34 cellular contexts compared by ENCODE assay signal in genomic region chr6:157627195-157627966, GRCh38.
"Had no signal": no experiment of that assay in that cellular context is flagged by ENCODE, and none has a peak within 500 bp of the region (broad histone marks: within the 10 kb centered on the region; RNA-seq: fewer than 3 reads in every experiment).

No MANE protein-coding gene starts in this region.

- H3K4me3 ChIP-seq: ascending aorta, breast epithelium, esophagus muscularis mucosa, gastrocnemius medialis, heart left ventricle had no signal

- H3K36me3 ChIP-seq: ascending aorta, breast epithelium, esophagus muscularis mucosa, gastrocnemius medialis, heart left ventricle, WERI-Rb-1 had no signal

- H3K36me3 Mint-ChIP-seq: activated naive CD4-positive, alpha-beta T cell treated with anti-CD3 and anti-CD28 coated beads, Interleukin-2, amount 10 ng/mL, durations not matched to agents 7 days and 5 days; brain had no signal

- ATAC-seq: activated CD4-positive, CD25-positive, alpha-beta regulatory T cell treated with anti-CD3 and anti-CD28 coated beads, Interleukin-2, amount 50 U/mL, for 24 hours; activated CD8-positive, alpha-beta T cell treated with anti-CD3 and anti-CD28 coated beads for 36 hours; activated naive CD4-positive, alpha-beta T cell treated with anti-CD3 and anti-CD28 coated beads, Interleukin-2, amount 50 U/mL, for 72 hours; activated T-cell treated with anti-CD3 and anti-CD28 coated beads, Interleukin-2, amount 50 U/mL, for 4 hours; activated T-helper 17 cell treated with anti-CD3 and anti-CD28 coated beads, Interleukin-2, amount 50 U/mL, for 72 hours; effector memory CD8-positive, alpha-beta T cell; foreskin keratinocyte; gastrocnemius medialis; heart left ventricle; T-helper 17 cell had no signal

- DNase-seq: activated B cell treated with CpG ODN at 0.5 μM for 24 hours; activated CD4-positive, alpha-beta T cell treated with anti-CD3 and anti-CD28 coated beads for 48 hours; activated CD4-positive, alpha-beta T cell treated with anti-CD3 and anti-CD28 coated beads, Interleukin-2, amount 50 U/mL, for 1 hour; activated CD4-positive, alpha-beta T cell treated with anti-CD3 and anti-CD28 coated beads, Interleukin-2, amount 50 U/mL, for 48 hours; activated CD8-positive, alpha-beta memory T cell treated with anti-CD3 and anti-CD28 coated beads for 24 hours; activated CD8-positive, alpha-beta T cell treated with anti-CD3 and anti-CD28 coated beads for 36 hours; activated gamma-delta T cell; activated naive CD4-positive, alpha-beta T cell; activated naive CD4-positive, alpha-beta T cell treated with anti-CD3 and anti-CD28 coated beads, Interleukin-2, amount 10 ng/mL, durations not matched to agents 7 days and 5 days; activated naive CD8-positive, alpha-beta T cell treated with anti-CD3 and anti-CD28 coated beads, Interleukin-2, amount 10 ng/mL, durations not matched to agents 7 days and 5 days; activated T-cell treated with anti-CD3 and anti-CD28 coated beads, Interleukin-2, amount 50 U/mL, for 4 hours; caudate nucleus; cortex of kidney; dermis blood vessel endothelial cell; effector CD4-positive, alpha-beta T cell; effector memory CD8-positive, alpha-beta T cell; erythroblast; foreskin keratinocyte; gastrocnemius medialis; glutamatergic neuron; heart left ventricle; T-helper 1 cell; T-helper 17 cell; T1000; WERI-Rb-1 had no signal

- H3K27ac Mint-ChIP-seq: activated B cell treated with CpG ODN at 0.5 μM for 24 hours; activated CD8-positive, alpha-beta T cell treated with anti-CD3 and anti-CD28 coated beads for 36 hours; activated naive CD4-positive, alpha-beta T cell treated with anti-CD3 and anti-CD28 coated beads, Interleukin-2, amount 10 ng/mL, durations not matched to agents 7 days and 5 days; activated naive CD4-positive, alpha-beta T cell treated with anti-CD3 and anti-CD28 coated beads, Interleukin-2, amount 50 U/mL, for 72 hours; activated naive CD8-positive, alpha-beta T cell treated with anti-CD3 and anti-CD28 coated beads, Interleukin-2, amount 10 ng/mL, durations not matched to agents 7 days and 5 days; activated T-helper 17 cell treated with anti-CD3 and anti-CD28 coated beads, Interleukin-2, amount 50 U/mL, for 72 hours; brain; effector memory CD8-positive, alpha-beta T cell; T-helper 17 cell; T-helper 2 cell treated with Interferon-gamma antibody and Interleukin-4, amounts not matched to agents 5 μg/mL and 100 μg/mL, for 36 hours had no signal

- H3K27me3 Mint-ChIP-seq: activated B cell treated with CpG ODN at 0.5 μM for 24 hours; activated CD8-positive, alpha-beta T cell treated with anti-CD3 and anti-CD28 coated beads for 36 hours; activated naive CD4-positive, alpha-beta T cell treated with anti-CD3 and anti-CD28 coated beads, Interleukin-2, amount 10 ng/mL, durations not matched to agents 7 days and 5 days; activated naive CD8-positive, alpha-beta T cell treated with anti-CD3 and anti-CD28 coated beads, Interleukin-2, amount 10 ng/mL, durations not matched to agents 7 days and 5 days; activated T-helper 17 cell treated with anti-CD3 and anti-CD28 coated beads, Interleukin-2, amount 50 U/mL, for 72 hours; brain; effector memory CD8-positive, alpha-beta T cell; T-helper 17 cell had no signal

- H3K27ac ChIP-seq: ascending aorta, breast epithelium, esophagus muscularis mucosa, foreskin keratinocyte, gastrocnemius medialis, heart left ventricle, WERI-Rb-1 had no signal

- H3K27me3 ChIP-seq: ascending aorta, breast epithelium, esophagus muscularis mucosa, foreskin keratinocyte, gastrocnemius medialis, heart left ventricle had no signal

- H3K4me3 Mint-ChIP-seq: activated B cell treated with CpG ODN at 0.5 μM for 24 hours; activated CD8-positive, alpha-beta T cell treated with anti-CD3 and anti-CD28 coated beads for 36 hours; activated naive CD4-positive, alpha-beta T cell treated with anti-CD3 and anti-CD28 coated beads, Interleukin-2, amount 10 ng/mL, durations not matched to agents 7 days and 5 days; activated naive CD8-positive, alpha-beta T cell treated with anti-CD3 and anti-CD28 coated beads, Interleukin-2, amount 10 ng/mL, durations not matched to agents 7 days and 5 days; activated T-cell treated with anti-CD3 and anti-CD28 coated beads, Interleukin-2, amount 50 U/mL, for 4 hours; activated T-helper 17 cell treated with anti-CD3 and anti-CD28 coated beads, Interleukin-2, amount 50 U/mL, for 72 hours; brain; effector memory CD8-positive, alpha-beta T cell; T-helper 17 cell; T-helper 2 cell treated with Interferon-gamma antibody and Interleukin-4, amounts not matched to agents 5 μg/mL and 100 μg/mL, for 36 hours had no signal

- H3K4me1 ChIP-seq: ascending aorta, breast epithelium, esophagus muscularis mucosa, foreskin keratinocyte had no signal

- H3K9me3 Mint-ChIP-seq: activated B cell treated with CpG ODN at 0.5 μM for 24 hours; activated T-cell treated with anti-CD3 and anti-CD28 coated beads, Interleukin-2, amount 50 U/mL, for 4 hours; activated T-helper 17 cell treated with anti-CD3 and anti-CD28 coated beads, Interleukin-2, amount 50 U/mL, for 72 hours; effector memory CD8-positive, alpha-beta T cell had no signal

- H3K9me3 ChIP-seq: ascending aorta, breast epithelium, esophagus muscularis mucosa, gastrocnemius medialis, heart left ventricle had no signal

- FAIRE-seq: colon had no signal
